In genomic region chr10:129825772-129826171, GRCh38 we compare ENCODE assay signal across 27 cellular contexts.
"Had no signal": no experiment of that assay in that cellular context is flagged by ENCODE, and none has a peak within 500 bp of the region (broad histone marks: within the 10 kb centered on the region; RNA-seq: fewer than 3 reads in every experiment).

No MANE protein-coding gene starts in this region.

- H3K4me3 Mint-ChIP-seq: naive B cell; naive thymus-derived CD8-positive, alpha-beta T cell; nephron; neural progenitor cell; stimulated activated naive B cell treated with anti-CD40 and anti-IgM and Interleukin-4, amounts not matched to agents 10 μg/mL and 1 μg/mL and 100 μg/mL, for 72 hours; stimulated activated naive CD8-positive, alpha-beta T cell treated with anti-CD3 and anti-CD28 coated beads, Interleukin-15, Interleukin-2, amounts not matched to agents 100 ng/mL and 50 ng/mL, for 24 hours had no signal

- H3K4me3 ChIP-seq: neural progenitor cell, pancreas, prostate gland, right lobe of liver, sigmoid colon, stomach, thoracic aorta, thyroid gland, tibial nerve, upper lobe of left lung, vagina had no signal

- H3K4me1 ChIP-seq: neural progenitor cell, pancreas, prostate gland, right lobe of liver, sigmoid colon, stomach, thyroid gland, tibial nerve, upper lobe of left lung, vagina had no signal

- H3K27me3 ChIP-seq: neural progenitor cell, neutrophil, pancreas, right lobe of liver, sigmoid colon, stomach, thyroid gland, tibial nerve, upper lobe of left lung, vagina had no signal

- H3K27ac Mint-ChIP-seq: naive B cell; naive thymus-derived CD8-positive, alpha-beta T cell; nephron; neural progenitor cell; stimulated activated naive B cell treated with anti-CD40 and anti-IgM and Interleukin-4, amounts not matched to agents 10 μg/mL and 1 μg/mL and 100 μg/mL, for 72 hours; stimulated activated naive CD8-positive, alpha-beta T cell treated with anti-CD3 and anti-CD28 coated beads, Interleukin-15, Interleukin-2, amounts not matched to agents 100 ng/mL and 50 ng/mL, for 24 hours had no signal

- H3K4me1 Mint-ChIP-seq: naive B cell; naive thymus-derived CD8-positive, alpha-beta T cell; nephron; neural progenitor cell; stimulated activated naive B cell treated with anti-CD40 and anti-IgM and Interleukin-4, amounts not matched to agents 10 μg/mL and 1 μg/mL and 100 μg/mL, for 72 hours had no signal

- H3K27me3 Mint-ChIP-seq: stimulated activated naive CD8-positive, alpha-beta T cell treated with anti-CD3 and anti-CD28 coated beads, Interleukin-15, Interleukin-2, amounts not matched to agents 100 ng/mL and 50 ng/mL, for 24 hours had no signal

- H3K27ac ChIP-seq: neural progenitor cell, neutrophil, pancreas, prostate gland, right lobe of liver, sigmoid colon, stomach, thoracic aorta, thyroid gland, tibial nerve, upper lobe of left lung, vagina had no signal

- DNase-seq: naive B cell; naive thymus-derived CD8-positive, alpha-beta T cell; nucleus accumbens; pancreas; retina; right cardiac atrium; right lobe of liver; sigmoid colon; small intestine; stimulated activated CD4-positive, alpha-beta T cell treated with anti-CD3 and anti-CD28 coated beads, Interleukin-15, amount 100 ng/mL, for 24 hours; stimulated activated CD4-positive, alpha-beta T cell treated with anti-CD3 and anti-CD28 coated beads, Interleukin-2, amount 100 ng/mL, for 24 hours; stimulated activated CD4-positive, alpha-beta T cell treated with anti-CD3 and anti-CD28 coated beads, Interleukin-2, amount 100 ng/mL, for 48 hours; stimulated activated CD4-positive, alpha-beta T cell treated with anti-CD3 and anti-CD28 coated beads, Interleukin-4, amount 100 ng/mL, for 24 hours; stimulated activated naive B cell treated with anti-CD40 and anti-IgM and Interleukin-4, amounts not matched to agents 10 μg/mL and 1 μg/mL and 100 μg/mL, for 72 hours; stimulated activated naive CD4-positive, alpha-beta T cell treated with Interleukin-2 at 50 U/mL for 16 hours; stomach; thyroid gland; trophoblast cell; upper lobe of left lung had no signal

- ATAC-seq: naive thymus-derived CD8-positive, alpha-beta T cell; pancreas; right cardiac atrium; right lobe of liver; stimulated activated naive B cell treated with anti-CD40 and anti-IgM and Interleukin-4, amounts not matched to agents 10 μg/mL and 1 μg/mL and 100 μg/mL, for 72 hours had no signal

- H3K36me3 Mint-ChIP-seq: naive B cell; neural progenitor cell; stimulated activated naive B cell treated with anti-CD40 and anti-IgM and Interleukin-4, amounts not matched to agents 10 μg/mL and 1 μg/mL and 100 μg/mL, for 72 hours had no signal

- H3K36me3 ChIP-seq: neural progenitor cell, neutrophil, pancreas, prostate gland, right lobe of liver, sigmoid colon, stomach, thoracic aorta, thyroid gland, tibial nerve, upper lobe of left lung, vagina had no signal

- H3K9me3 ChIP-seq: neutrophil, pancreas, prostate gland, right lobe of liver, sigmoid colon, stomach, thoracic aorta, thyroid gland, upper lobe of left lung, vagina had no signal

- H3K9me3 Mint-ChIP-seq: naive B cell; naive thymus-derived CD8-positive, alpha-beta T cell; stimulated activated naive B cell treated with anti-CD40 and anti-IgM and Interleukin-4, amounts not matched to agents 10 μg/mL and 1 μg/mL and 100 μg/mL, for 72 hours; stimulated activated naive CD8-positive, alpha-beta T cell treated with anti-CD3 and anti-CD28 coated beads, Interleukin-15, Interleukin-2, amounts not matched to agents 100 ng/mL and 50 ng/mL, for 24 hours had no signal
